In the genomic region with DNA sequence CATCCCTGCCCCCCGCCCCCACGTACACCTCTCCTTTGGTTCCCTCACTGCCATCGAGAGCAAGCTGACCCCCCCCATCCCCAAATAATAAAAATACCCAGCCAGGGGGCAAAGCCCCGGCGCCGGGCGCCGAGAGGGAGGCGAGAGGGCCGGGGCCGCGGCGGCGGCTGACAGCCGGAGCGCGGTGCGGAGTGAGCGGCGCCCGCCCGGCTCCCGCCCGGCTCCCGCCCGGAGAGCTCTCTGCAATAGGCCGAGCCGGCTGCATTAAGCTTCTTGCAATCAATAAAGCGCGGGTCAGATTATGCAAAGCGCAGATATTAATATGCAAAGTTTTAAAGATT, we compare ENCODE assay signal across 8 cellular contexts. TPM values are rescaled to one million over a fixed set of nuclear protein-coding genes. Genes with fewer than 3 reads are reported as not detected.
DNase-seq lines count a peak whose midpoint lies in the region; ATAC-seq and TF ChIP-seq lines count a peak whose summit lies in the region.

No MANE protein-coding gene starts in this region.

- H3K9ac ChIP-seq in rectal smooth muscle tissue (ENCODE audit: low read length) = no peak overlapping the region

- TF ChIP-seq POLR2A in gastroesophageal sphincter (IDR thresholded peaks at IDR 0.05) = no peak

- 0% methylated on average over 1 of the region's 31 CpGs; no CpG with 5 or more reads in 1 of the 2 donors for WGBS in gastroesophageal sphincter (ENCODE audit: low coverage in 1 of 2), 2 donors

- DNase-seq in SIG-M5 treated with dmso at 0.1 percent for 504 hours (lab: John Stamatoyannopoulos, UW; ENCODE audit: unreplicated experiment) (peak; percentile 47), SIG-M5 (lab: John Stamatoyannopoulos, UW) (no peak), ecto neural progenitor cell (ENCODE audit: low spot score) (no peak)

- peaks cover 82% of the 10 kb centered on the region for H3K27me3 ChIP-seq in gastroesophageal sphincter
- H3K27me3 ChIP-seq in rectal smooth muscle tissue (ENCODE audit: control insufficient read depth, insufficient read depth, low read length) = peaks cover 29% of the 10 kb centered on the region

- ATAC-seq in gastroesophageal sphincter (peak; percentile 73), HG02623 (IDR thresholded peaks at IDR 0.05; ENCODE audit: unreplicated experiment) (no peak), HG03442 (IDR thresholded peaks at IDR 0.05; ENCODE audit: unreplicated experiment) (no peak)

- H3K9me3 ChIP-seq in gastroesophageal sphincter = no peaks in the 10 kb centered on the region

- peaks cover 38% of the 10 kb centered on the region for H3K27me3 Mint-ChIP-seq in T-helper 1 cell treated with Interleukin-12 subunit alpha and Interleukin-12 subunit beta and Interleukin-4 antibody, amounts not matched to agents 30 μg/mL and 1 μg/mL, for 36 hours (ENCODE audit: low read depth)

- no peak for TF ChIP-seq EP300 in gastroesophageal sphincter (IDR thresholded peaks at IDR 0.05)

- H3K4me1 Mint-ChIP-seq in T-helper 1 cell treated with Interleukin-12 subunit alpha and Interleukin-12 subunit beta and Interleukin-4 antibody, amounts not matched to agents 30 μg/mL and 1 μg/mL, for 36 hours (ENCODE audit: low read depth) = peaks cover 10% of the 10 kb centered on the region

- H3K27ac Mint-ChIP-seq in T-helper 1 cell treated with Interleukin-12 subunit alpha and Interleukin-12 subunit beta and Interleukin-4 antibody, amounts not matched to agents 30 μg/mL and 1 μg/mL, for 36 hours = peak overlapping the region; percentile 69

- H3K9me3 Mint-ChIP-seq in T-helper 1 cell treated with Interleukin-12 subunit alpha and Interleukin-12 subunit beta and Interleukin-4 antibody, amounts not matched to agents 30 μg/mL and 1 μg/mL, for 36 hours = no peaks in the 10 kb centered on the region

- H3K27ac ChIP-seq in gastroesophageal sphincter = peak overlapping the region in 2 of 4 donors; percentile 50 to 68
- H3K27ac ChIP-seq in rectal smooth muscle tissue (ENCODE audit: low read depth, low read length) = no peak overlapping the region

- peaks cover 0 to 22% (median 6%) of the 10 kb centered on the region in 3 donors for H3K4me1 ChIP-seq in gastroesophageal sphincter
- no peaks in the 10 kb centered on the region for H3K4me1 ChIP-seq in rectal smooth muscle tissue (ENCODE audit: control insufficient read depth, insufficient read depth, low read length)

- no peaks in the 10 kb centered on the region for H3K36me3 ChIP-seq in gastroesophageal sphincter
- H3K36me3 ChIP-seq in rectal smooth muscle tissue (ENCODE audit: control insufficient read depth, insufficient read depth, low read length) = no peaks in the 10 kb centered on the region

- no peaks in the 10 kb centered on the region for H3K36me3 Mint-ChIP-seq in T-helper 1 cell treated with Interleukin-12 subunit alpha and Interleukin-12 subunit beta and Interleukin-4 antibody, amounts not matched to agents 30 μg/mL and 1 μg/mL, for 36 hours (ENCODE audit: low read depth)

- peak overlapping the region; percentile 95 for H3K4me3 Mint-ChIP-seq in T-helper 1 cell treated with Interleukin-12 subunit alpha and Interleukin-12 subunit beta and Interleukin-4 antibody, amounts not matched to agents 30 μg/mL and 1 μg/mL, for 36 hours

- no peak for TF ChIP-seq CTCF in gastroesophageal sphincter (IDR thresholded peaks at IDR 0.05)

- peak overlapping the region; percentile 36 to 59 for H3K4me3 ChIP-seq in gastroesophageal sphincter
- peak overlapping the region; percentile 54 for H3K4me3 ChIP-seq in rectal smooth muscle tissue (ENCODE audit: low read length)

RNA-seq across cellular contexts. Expression of a gene that starts 40.9 kb away (rescaled TPM):
- 10 to 100 TPM; 31.1 to 39.3 (median 33.4) TPM for total RNA-seq in gastroesophageal sphincter

RNA-seq across cellular contexts. Expression of a gene that starts 43.5 kb away (rescaled TPM):
- total RNA-seq in gastroesophageal sphincter = 10 to 100 TPM in 1 of 4 donors, 1 to 10 TPM in 3; 4.6 to 10.4 (median 7.8) TPM

RNA-seq across cellular contexts. Expression of a gene that starts 44.4 kb away (rescaled TPM):
- total RNA-seq in gastroesophageal sphincter = 1 to 10 TPM in 3 of 4 donors, under 1 TPM in 1; 0.93 to 1.8 (median 1.5) TPM
